ENCODE assay signal across 22 cellular contexts in genomic region chr6:11755725-11756124, GRCh38. TPM values are rescaled to one million over a fixed set of nuclear protein-coding genes. Genes with fewer than 3 reads are reported as not detected.
"Had no signal": no experiment of that assay in that cellular context is flagged by ENCODE, and none has a peak within 500 bp of the region (broad histone marks: within the 10 kb centered on the region; RNA-seq: fewer than 3 reads in every experiment).

No MANE protein-coding gene starts in this region.

- H3K27ac ChIP-seq: ascending aorta, body of pancreas, Peyer's patch, RWPE1, SJCRH30, VCaP had no signal

- H3K27me3 Mint-ChIP-seq: activated CD4-positive, alpha-beta T cell treated with anti-CD3 and anti-CD28 coated beads for 36 hours; activated CD8-positive, alpha-beta T cell treated with anti-CD3 and anti-CD28 coated beads for 36 hours had no signal

- H3K4me2 ChIP-seq: SK-N-SH had no signal

- ATAC-seq: activated CD4-positive, alpha-beta T cell treated with anti-CD3 and anti-CD28 coated beads for 36 hours; activated CD8-positive, alpha-beta T cell treated with anti-CD3 and anti-CD28 coated beads for 36 hours; body of pancreas had no signal

- H3K9me3 ChIP-seq: ascending aorta, body of pancreas, Peyer's patch, SJCRH30, SK-N-SH had no signal

- H3K27ac Mint-ChIP-seq: activated CD4-positive, alpha-beta T cell treated with anti-CD3 and anti-CD28 coated beads for 36 hours; activated CD8-positive, alpha-beta T cell treated with anti-CD3 and anti-CD28 coated beads for 36 hours had no signal

- H3K9me2 ChIP-seq: SK-N-SH had no signal

- H3K4me3 ChIP-seq: ascending aorta, body of pancreas, Peyer's patch, SJCRH30 had no signal

- H3K4me3 Mint-ChIP-seq: activated CD4-positive, alpha-beta T cell treated with anti-CD3 and anti-CD28 coated beads for 36 hours; activated CD8-positive, alpha-beta T cell treated with anti-CD3 and anti-CD28 coated beads for 36 hours had no signal

- H3K9ac ChIP-seq: SK-N-SH had no signal

- H3K36me3 ChIP-seq: ascending aorta, Peyer's patch, SJCRH30 had no signal

- H3K4me1 ChIP-seq: ascending aorta, SJCRH30 had no signal

- H3K27me3 ChIP-seq: ascending aorta, body of pancreas, Peyer's patch, SJCRH30 had no signal

- DNase-seq: activated CD4-positive, alpha-beta T cell treated with anti-CD3 and anti-CD28 coated beads for 36 hours; activated CD8-positive, alpha-beta memory T cell treated with anti-CD3 and anti-CD28 coated beads, Interleukin-2, amount 50 U/mL, for 4 hours; activated CD8-positive, alpha-beta T cell treated with anti-CD3 and anti-CD28 coated beads for 36 hours; activated naive CD4-positive, alpha-beta T cell treated with anti-CD3 and anti-CD28 coated beads, Interleukin-2, amount 50 U/mL, for 16 hours; amniotic stem cell; body of pancreas; KG1; NCI-H1092; NCI-H1417 treated with DMSO at 0.1 percent for 48 hours; NCI-H1694 treated with DMSO at 0.1 percent for 48 hours; NCI-H2029 treated with DMSO at 0.1 percent for 48 hours; NCI-H510A treated with DMSO at 0.1 percent for 48 hours; NCI-H69; NK-92 treated with Interleukin-12 subunit alpha and Interleukin-12 subunit beta, amount 100 ng/mL, for 24 hours; Peyer's patch; Right ventricle myocardium superior; SJCRH30; SK-N-SH; T-helper 1 cell had no signal

RNA-seq across cellular contexts. Expression of gene ADTRP, which starts 22.9 kb away (rescaled TPM):
- total RNA-seq: ascending aorta, body of pancreas, Right ventricle myocardium superior, SJCRH30 had no signal
